Comparison of ENCODE assay signal across 9 cellular contexts in the genomic region with DNA sequence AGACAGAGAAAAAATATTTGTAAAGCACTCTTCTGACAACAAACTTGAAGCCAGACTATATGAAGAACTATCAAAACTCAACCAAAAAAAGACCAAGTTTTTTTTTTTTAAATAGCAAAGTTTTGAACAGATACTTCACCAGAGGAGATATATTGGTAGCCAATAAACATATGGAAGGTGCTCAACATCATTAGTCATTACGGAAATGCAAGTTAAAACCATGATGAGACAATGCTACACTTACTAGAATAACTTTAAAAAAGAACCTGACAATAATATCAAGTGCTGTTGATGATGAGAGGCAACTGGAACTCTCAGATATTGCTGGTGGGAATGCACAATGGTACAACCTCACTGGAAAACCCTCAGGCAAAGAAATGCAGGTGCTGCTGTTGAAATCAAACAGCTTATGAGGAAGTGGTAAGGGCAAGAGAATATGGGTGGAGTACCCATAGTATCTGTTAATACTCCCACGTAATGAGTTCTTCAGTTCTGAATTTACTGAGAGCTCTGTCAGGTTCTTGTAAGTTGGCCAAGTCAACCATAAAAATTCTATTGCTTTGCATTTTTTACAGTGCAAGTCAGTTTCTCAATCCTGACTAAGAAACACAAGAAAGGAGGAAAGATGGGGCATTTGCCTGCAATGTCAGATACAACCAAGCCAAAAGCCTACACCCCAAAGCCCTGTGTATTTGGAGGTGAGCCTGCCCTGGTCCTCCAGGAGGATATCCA.
A peak's percentile ranks its signal among the peaks of the same experiment; 100 is the strongest.
DNase-seq lines count a peak whose midpoint lies in the region; ATAC-seq and TF ChIP-seq lines count a peak whose summit lies in the region.
"Had no signal": no experiment of that assay in that cellular context is flagged by ENCODE, and none has a peak within 500 bp of the region (broad histone marks: within the 10 kb centered on the region; RNA-seq: fewer than 3 reads in every experiment).

No MANE protein-coding gene starts in this region.

- H3K27me3 Mint-ChIP-seq in CD8-positive, alpha-beta T cell (ENCODE audit: low read depth) = no peaks in the 10 kb centered on the region

- POLR2A ChIA-PET in CD8-positive, alpha-beta T cell (lab: Charles Lee) = interaction anchor here (0.6 to 1.1 kb wide), 6 partner anchors 10 to 221 kb away, joined by 3 to 4 read pairs (median 3); no protein-coding TSS in a partner anchor

- intact Hi-C loops in CD8-positive, alpha-beta T cell (cut with DNase I, micrococcal nuclease) = loop anchor here (2.0 to 5.0 kb wide), 4 partner anchors 82 to 1468 kb away; no protein-coding TSS in a partner anchor
- intact Hi-C loops in upper lobe of right lung (cut with DNase I) = no loop called here

- CTCF ChIA-PET in CD8-positive, alpha-beta T cell (lab: Charles Lee) = interaction anchor here (0.6 to 9.1 kb wide), 7 partner anchors 20 to 228 kb away, joined by 3 to 56 read pairs (median 3); no protein-coding TSS in a partner anchor

- H3K4me1 ChIP-seq in CD8-positive, alpha-beta T cell (ENCODE audit: insufficient read depth, low read length) = peaks cover 25% of the 10 kb centered on the region
- H3K4me1 ChIP-seq in upper lobe of right lung = peaks cover 7% of the 10 kb centered on the region

- TF ChIP-seq CTCF in CD8-positive, alpha-beta T cell (IDR thresholded peaks at IDR 0.05) = no peak
- no peak for TF ChIP-seq CTCF in upper lobe of right lung (IDR thresholded peaks at IDR 0.05)

- H3K4me3 Mint-ChIP-seq in CD8-positive, alpha-beta T cell = peak overlapping the region; percentile 62

- H3K4me1 Mint-ChIP-seq in CD8-positive, alpha-beta T cell (ENCODE audit: low read depth) = peaks cover 35% of the 10 kb centered on the region

- H3K36me3 Mint-ChIP-seq in CD8-positive, alpha-beta T cell = no peaks in the 10 kb centered on the region

- no peaks in the 10 kb centered on the region for H3K9me3 ChIP-seq in CD8-positive, alpha-beta T cell (ENCODE audit: low read length)
- no peaks in the 10 kb centered on the region for H3K9me3 ChIP-seq in upper lobe of right lung

- peak; percentile 74 for ATAC-seq in CD8-positive, alpha-beta T cell
- peak; percentile 90 for ATAC-seq in GM19463 (IDR thresholded peaks at IDR 0.05; ENCODE audit: unreplicated experiment)
- peak; percentile 93 for ATAC-seq in HG03565 (IDR thresholded peaks at IDR 0.05; ENCODE audit: unreplicated experiment)
- ATAC-seq in upper lobe of right lung = peak; percentile 83
- ATAC-seq: HCT116 had no signal

- peak overlapping the region; percentile 88 for H3K27ac Mint-ChIP-seq in CD8-positive, alpha-beta T cell

- H3K9me3 Mint-ChIP-seq in CD8-positive, alpha-beta T cell = no peaks in the 10 kb centered on the region

- H3K27me3 ChIP-seq in CD8-positive, alpha-beta T cell (ENCODE audit: insufficient read depth, low read length) = no peaks in the 10 kb centered on the region
- no peaks in the 10 kb centered on the region for H3K27me3 ChIP-seq in upper lobe of right lung

- no peaks in the 10 kb centered on the region for H3K36me3 ChIP-seq in CD8-positive, alpha-beta T cell (ENCODE audit: insufficient read depth, low read length)
- H3K36me3 ChIP-seq in upper lobe of right lung = no peaks in the 10 kb centered on the region

- no peak for DNase-seq in CD8-positive, alpha-beta T cell
- DNase-seq in amniotic epithelial cell (ENCODE audit: low read depth) (peak; percentile 92), upper lobe of right lung (no peak), amniotic stem cell (lab: John Stamatoyannopoulos, UW) (no peak), NCI-H2107 treated with DMSO at 0.1 percent for 48 hours (lab: John Stamatoyannopoulos, UW; ENCODE audit: unreplicated experiment) (no peak), GOT3 (lab: John Stamatoyannopoulos, UW) (no peak)

- H3K4me3 ChIP-seq in CD8-positive, alpha-beta T cell (ENCODE audit: low read depth, low read length) = no peak overlapping the region
- H3K4me3 ChIP-seq in upper lobe of right lung = no peak overlapping the region

- no peak overlapping the region for H3K27ac ChIP-seq in CD8-positive, alpha-beta T cell (ENCODE audit: low read depth, low read length)
- H3K27ac ChIP-seq in upper lobe of right lung = no peak overlapping the region
